ENCODE assay signal across 1 cellular context in the genomic region with DNA sequence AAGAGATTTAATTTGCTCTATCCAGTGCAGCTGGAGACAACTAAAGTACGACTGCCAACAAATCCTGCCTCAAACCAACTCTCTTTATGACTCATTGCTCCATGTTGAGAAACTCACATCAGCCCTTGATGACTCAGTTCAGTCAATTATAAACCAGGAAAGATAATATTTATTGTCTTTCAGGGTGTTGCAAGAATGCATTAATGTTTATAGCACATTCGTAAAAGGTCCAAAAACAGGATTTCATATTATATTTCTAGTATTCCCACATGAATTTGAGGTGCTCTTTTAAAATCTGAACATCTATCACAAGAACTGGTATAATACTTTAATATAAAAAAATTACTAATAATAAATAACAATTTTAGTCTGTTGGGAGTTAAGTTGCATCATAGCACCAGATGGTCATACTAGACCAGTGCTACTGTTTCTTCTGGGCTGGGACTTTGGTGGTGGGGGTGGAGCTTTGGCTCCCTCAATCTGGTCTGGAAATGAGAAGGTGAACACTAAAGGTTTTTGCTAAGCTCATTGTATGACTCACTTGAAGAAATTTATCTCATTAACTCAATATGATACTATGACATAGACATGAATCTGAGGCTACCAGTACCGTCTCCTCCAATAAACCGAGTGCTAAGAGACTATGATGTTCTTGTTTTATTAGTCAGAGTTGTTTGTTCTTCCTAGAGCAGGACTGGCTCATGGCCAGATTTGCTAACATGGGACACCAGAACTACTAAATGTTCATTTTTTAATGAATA.
TF ChIP-seq lines count a peak whose summit lies in the region.

No MANE protein-coding gene starts in this region.

TF ChIP-seq in GM23338, 12 proteins besides CTCF, POLR2A, EP300 and RAD21 (continued from another document):
- TF ChIP-seq, protein P1, sequence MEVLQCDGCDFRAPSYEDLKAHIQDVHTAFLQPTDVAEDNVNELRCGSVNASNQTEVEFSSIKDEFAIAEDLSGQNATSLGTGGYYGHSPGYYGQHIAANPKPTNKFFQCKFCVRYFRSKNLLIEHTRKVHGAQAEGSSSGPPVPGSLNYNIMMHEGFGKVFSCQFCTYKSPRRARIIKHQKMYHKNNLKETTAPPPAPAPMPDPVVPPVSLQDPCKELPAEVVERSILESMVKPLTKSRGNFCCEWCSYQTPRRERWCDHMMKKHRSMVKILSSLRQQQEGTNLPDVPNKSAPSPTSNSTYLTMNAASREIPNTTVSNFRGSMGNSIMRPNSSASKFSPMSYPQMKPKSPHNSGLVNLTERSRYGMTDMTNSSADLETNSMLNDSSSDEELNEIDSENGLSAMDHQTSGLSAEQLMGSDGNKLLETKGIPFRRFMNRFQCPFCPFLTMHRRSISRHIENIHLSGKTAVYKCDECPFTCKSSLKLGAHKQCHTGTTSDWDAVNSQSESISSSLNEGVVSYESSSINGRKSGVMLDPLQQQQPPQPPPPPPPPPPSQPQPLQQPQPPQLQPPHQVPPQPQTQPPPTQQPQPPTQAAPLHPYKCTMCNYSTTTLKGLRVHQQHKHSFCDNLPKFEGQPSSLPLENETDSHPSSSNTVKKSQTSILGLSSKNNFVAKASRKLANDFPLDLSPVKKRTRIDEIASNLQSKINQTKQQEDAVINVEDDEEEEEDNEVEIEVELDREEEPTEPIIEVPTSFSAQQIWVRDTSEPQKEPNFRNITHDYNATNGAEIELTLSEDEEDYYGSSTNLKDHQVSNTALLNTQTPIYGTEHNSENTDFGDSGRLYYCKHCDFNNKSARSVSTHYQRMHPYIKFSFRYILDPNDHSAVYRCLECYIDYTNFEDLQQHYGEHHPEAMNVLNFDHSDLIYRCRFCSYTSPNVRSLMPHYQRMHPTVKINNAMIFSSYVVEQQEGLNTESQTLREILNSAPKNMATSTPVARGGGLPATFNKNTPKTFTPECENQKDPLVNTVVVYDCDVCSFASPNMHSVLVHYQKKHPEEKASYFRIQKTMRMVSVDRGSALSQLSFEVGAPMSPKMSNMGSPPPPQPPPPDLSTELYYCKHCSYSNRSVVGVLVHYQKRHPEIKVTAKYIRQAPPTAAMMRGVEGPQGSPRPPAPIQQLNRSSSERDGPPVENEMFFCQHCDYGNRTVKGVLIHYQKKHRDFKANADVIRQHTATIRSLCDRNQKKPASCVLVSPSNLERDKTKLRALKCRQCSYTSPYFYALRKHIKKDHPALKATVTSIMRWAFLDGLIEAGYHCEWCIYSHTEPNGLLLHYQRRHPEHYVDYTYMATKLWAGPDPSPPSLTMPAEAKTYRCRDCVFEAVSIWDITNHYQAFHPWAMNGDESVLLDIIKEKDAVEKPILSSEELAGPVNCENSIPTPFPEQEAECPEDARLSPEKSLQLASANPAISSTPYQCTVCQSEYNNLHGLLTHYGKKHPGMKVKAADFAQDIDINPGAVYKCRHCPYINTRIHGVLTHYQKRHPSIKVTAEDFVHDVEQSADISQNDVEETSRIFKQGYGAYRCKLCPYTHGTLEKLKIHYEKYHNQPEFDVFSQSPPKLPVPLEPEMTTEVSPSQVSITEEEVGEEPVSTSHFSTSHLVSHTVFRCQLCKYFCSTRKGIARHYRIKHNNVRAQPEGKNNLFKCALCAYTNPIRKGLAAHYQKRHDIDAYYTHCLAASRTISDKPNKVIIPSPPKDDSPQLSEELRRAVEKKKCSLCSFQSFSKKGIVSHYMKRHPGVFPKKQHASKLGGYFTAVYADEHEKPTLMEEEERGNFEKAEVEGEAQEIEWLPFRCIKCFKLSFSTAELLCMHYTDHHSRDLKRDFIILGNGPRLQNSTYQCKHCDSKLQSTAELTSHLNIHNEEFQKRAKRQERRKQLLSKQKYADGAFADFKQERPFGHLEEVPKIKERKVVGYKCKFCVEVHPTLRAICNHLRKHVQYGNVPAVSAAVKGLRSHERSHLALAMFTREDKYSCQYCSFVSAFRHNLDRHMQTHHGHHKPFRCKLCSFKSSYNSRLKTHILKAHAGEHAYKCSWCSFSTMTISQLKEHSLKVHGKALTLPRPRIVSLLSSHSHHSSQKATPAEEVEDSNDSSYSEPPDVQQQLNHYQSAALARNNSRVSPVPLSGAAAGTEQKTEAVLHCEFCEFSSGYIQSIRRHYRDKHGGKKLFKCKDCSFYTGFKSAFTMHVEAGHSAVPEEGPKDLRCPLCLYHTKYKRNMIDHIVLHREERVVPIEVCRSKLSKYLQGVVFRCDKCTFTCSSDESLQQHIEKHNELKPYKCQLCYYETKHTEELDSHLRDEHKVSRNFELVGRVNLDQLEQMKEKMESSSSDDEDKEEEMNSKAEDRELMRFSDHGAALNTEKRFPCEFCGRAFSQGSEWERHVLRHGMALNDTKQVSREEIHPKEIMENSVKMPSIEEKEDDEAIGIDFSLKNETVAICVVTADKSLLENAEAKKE (CRISPR knock-in tag; IDR thresholded peaks at IDR 0.05), result no peak
- TF ChIP-seq STAT1 (IDR thresholded peaks at IDR 0.05; ENCODE audit: unreplicated experiment) (no peak), JUNB (IDR thresholded peaks at IDR 0.05; ENCODE audit: unreplicated experiment) (no peak), POLR2AphosphoS5 (IDR thresholded peaks at IDR 0.05; ENCODE audit: low read depth) (no peak)
